Comparison of ENCODE assay signal across 21 cellular contexts in genomic region chr17:79515646-79516604, GRCh38.
DNase-seq lines count a peak whose midpoint lies in the region; TF ChIP-seq lines count a peak whose summit lies in the region.
"Had no signal": no experiment of that assay in that cellular context is flagged by ENCODE, and none has a peak within 500 bp of the region (broad histone marks: within the 10 kb centered on the region; RNA-seq: fewer than 3 reads in every experiment).

No MANE protein-coding gene starts in this region.

- TF ChIP-seq CTCF in neural crest cell (conservative IDR thresholded peaks at IDR 0.05) = no peak
- no peak for TF ChIP-seq CTCF in type B pancreatic cell (conservative IDR thresholded peaks at IDR 0.05)
- no peak for TF ChIP-seq CTCF in RWPE1 (conservative IDR thresholded peaks at IDR 0.05; ENCODE audit: low read depth)
- TF ChIP-seq CTCF in OCI-LY7 (conservative IDR thresholded peaks at IDR 0.05; ENCODE audit: low read length) = no peak

- no peaks in the 10 kb centered on the region for H3K9me2 ChIP-seq in OCI-LY7 (ENCODE audit: insufficient read depth, low read length)

- no peak overlapping the region for H3K4me2 ChIP-seq in OCI-LY7 (ENCODE audit: low read length)

- H3K4me3 ChIP-seq in OCI-LY7 (ENCODE audit: low read depth, low read length, poor library complexity, severe bottlenecking) = no peak overlapping the region
- H3K4me3 ChIP-seq: upper lobe of left lung had no signal

- no TSS peak for BruUV-seq in OCI-LY7 (replicated peaks; lab: Mats Ljungman, UMichigan)

- H3K9me3 ChIP-seq in OCI-LY7 (ENCODE audit: low read length) = no peaks in the 10 kb centered on the region
- H3K9me3 ChIP-seq: upper lobe of left lung had no signal

- CTCF ChIA-PET in RWPE1 (lab: Yijun Ruan, JAX) (interaction anchor here (0.7 to 1.0 kb wide), 2 partner anchors 10 to 243 kb away, joined by 3 to 4 read pairs; no protein-coding TSS in a partner anchor), OCI-LY7 (lab: Charles Lee; ENCODE audit: unreplicated experiment) (no interaction called here)

- no peaks in the 10 kb centered on the region for H3K4me1 ChIP-seq in OCI-LY7 (ENCODE audit: insufficient read depth, low read length, poor library complexity, severe bottlenecking)
- H3K4me1 ChIP-seq: upper lobe of left lung had no signal

- intact Hi-C loops in OCI-LY7 (cut with micrococcal nuclease; ENCODE audit: unreplicated experiment) = no loop called here

- H3K36me3 Mint-ChIP-seq in neural crest cell (ENCODE audit: low read depth) = no peaks in the 10 kb centered on the region
- H3K36me3 Mint-ChIP-seq in type B pancreatic cell = no peaks in the 10 kb centered on the region

- H3K27ac ChIP-seq in RWPE1 (no peak overlapping the region), OCI-LY7 (ENCODE audit: low read depth, low read length, poor library complexity, severe bottlenecking) (no peak overlapping the region)
- H3K27ac ChIP-seq: upper lobe of left lung had no signal

- POLR2A ChIA-PET in RWPE1 (lab: Yijun Ruan, JAX; ENCODE audit: low non-redundant PET) = no interaction called here
- POLR2A ChIA-PET in OCI-LY7 (lab: Charles Lee) = no interaction called here

- no peaks in the 10 kb centered on the region for H3K27me3 Mint-ChIP-seq in neural crest cell (ENCODE audit: low read depth)
- peaks cover 23% of the 10 kb centered on the region for H3K27me3 Mint-ChIP-seq in type B pancreatic cell

- H3K4me3 Mint-ChIP-seq in neural crest cell (no peak overlapping the region), type B pancreatic cell (no peak overlapping the region)
- H3K4me3 Mint-ChIP-seq: activated naive CD4-positive, alpha-beta T cell treated with anti-CD3 and anti-CD28 coated beads for 36 hours had no signal

- no peaks in the 10 kb centered on the region for H4K20me1 ChIP-seq in OCI-LY7 (ENCODE audit: insufficient read depth, low read length)

- DNase-seq in NCI-H1105 treated with DMSO at 0.1 percent for 48 hours (lab: John Stamatoyannopoulos, UW) = peak; percentile 0
- no peak for DNase-seq in NCI-H1105 (lab: John Stamatoyannopoulos, UW)
- peak; percentile 38 for DNase-seq in NCI-H1694 (lab: John Stamatoyannopoulos, UW)
- peak; percentile 45 to 71 for DNase-seq in cerebellar nuclear complex (lab: John Stamatoyannopoulos, UW)
- DNase-seq in neural crest cell (ENCODE audit: low read depth, low spot score) = no peak
- DNase-seq in type B pancreatic cell (ENCODE audit: extremely low spot score, unreplicated experiment) = no peak
- no peak for DNase-seq in RWPE1 (ENCODE audit: low spot score)
- no peak for DNase-seq in OCI-LY7 (ENCODE audit: low spot score)
- DNase-seq: 8988T; activated naive CD4-positive, alpha-beta T cell treated with anti-CD3 and anti-CD28 coated beads for 36 hours; activated T-cell treated with anti-CD3 and anti-CD28 coated beads, Interleukin-2, amount 50 U/mL, for 48 hours; amygdala; effector memory CD4-positive, alpha-beta T cell; EL; GOT3; NCI-H1436; NCI-H82; Right ventricle myocardium superior; stimulated activated CD4-positive, alpha-beta T cell treated with anti-CD3 and anti-CD28 coated beads, Interleukin-15, amount 100 ng/mL, for 24 hours; SW 1271; upper lobe of left lung had no signal

- H3K79me2 ChIP-seq in OCI-LY7 (ENCODE audit: insufficient read depth, low read depth, low read length) = no peaks in the 10 kb centered on the region

- H2AFZ ChIP-seq in OCI-LY7 (ENCODE audit: low read length) = no peak overlapping the region

- peak overlapping the region; percentile 31 for H3K27ac Mint-ChIP-seq in neural crest cell (ENCODE audit: unreplicated experiment)
- H3K27ac Mint-ChIP-seq in type B pancreatic cell = no peak overlapping the region
- H3K27ac Mint-ChIP-seq: activated naive CD4-positive, alpha-beta T cell treated with anti-CD3 and anti-CD28 coated beads for 36 hours had no signal

- H3K36me3 ChIP-seq in OCI-LY7 (ENCODE audit: insufficient read depth, low read length) = no peaks in the 10 kb centered on the region
- H3K36me3 ChIP-seq: upper lobe of left lung had no signal

- peaks cover 3% of the 10 kb centered on the region for H3K9me3 Mint-ChIP-seq in neural crest cell
- H3K9me3 Mint-ChIP-seq in type B pancreatic cell = no peaks in the 10 kb centered on the region

- H3K4me1 Mint-ChIP-seq in neural crest cell (peaks cover 21% of the 10 kb centered on the region), type B pancreatic cell (ENCODE audit: unreplicated experiment) (peaks cover 23% of the 10 kb centered on the region)

Comparison
In these comparisons a context has a peak if more than half of its experiments do, and no peak if none do; other contexts are left out.
1. DNase-seq: peak in NCI-H1105 treated with DMSO at 0.1 percent for 48 hours (single experiment), NCI-H1694 (single experiment) and cerebellar nuclear complex (2 of 2); none in NCI-H1105 (single experiment), neural crest cell (single experiment), type B pancreatic cell (single experiment), RWPE1 (single experiment) and OCI-LY7 (single experiment).